1 cellular context compared by ENCODE assay signal in the genomic region with DNA sequence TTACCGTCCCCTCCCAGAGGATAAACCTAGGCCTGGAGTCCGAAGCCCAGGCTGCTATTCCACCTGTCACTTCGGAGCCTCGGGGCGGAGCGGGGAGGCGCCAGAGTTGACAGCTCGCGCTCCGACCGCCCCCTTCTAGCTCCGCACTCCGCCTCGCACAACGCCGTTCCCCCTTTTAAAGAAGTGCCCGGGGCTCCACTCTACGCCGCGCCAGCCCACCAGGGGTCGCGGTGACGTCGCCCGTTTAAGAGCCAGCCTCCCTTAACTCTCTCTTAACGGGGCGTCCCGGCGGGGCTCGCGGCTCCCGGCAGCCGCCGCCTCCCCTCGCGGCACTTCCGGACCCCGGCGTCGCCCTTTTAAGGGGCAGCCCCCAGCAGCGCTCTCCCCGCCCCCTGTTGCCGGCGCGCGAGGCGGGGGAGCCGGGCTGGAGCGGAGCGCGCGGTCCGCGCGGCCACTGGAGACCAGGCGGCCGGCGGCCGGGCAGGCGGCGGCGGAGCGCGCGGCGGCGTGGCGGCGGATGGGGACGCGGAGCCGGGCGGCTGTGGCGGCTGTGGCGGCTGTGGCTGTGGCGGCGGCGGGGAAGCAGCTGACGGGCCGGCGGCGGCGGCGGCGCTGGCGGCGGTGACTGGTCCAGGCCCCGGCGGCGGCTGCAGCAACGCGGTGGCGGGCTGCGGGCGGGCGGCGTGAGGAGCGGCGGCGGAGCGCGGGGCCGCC.
TF ChIP-seq lines count a peak whose summit lies in the region.

TSS of gene INAFM2 (plus strand) at position 454 of the 714 bp plus-strand sequence. CDS start 364 bp downstream, outside the sequence.

TF ChIP-seq in K562, 482 proteins besides CTCF, POLR2A, EP300 and RAD21 (continued from another document and continues in another):
- TF ChIP-seq, protein P1, sequence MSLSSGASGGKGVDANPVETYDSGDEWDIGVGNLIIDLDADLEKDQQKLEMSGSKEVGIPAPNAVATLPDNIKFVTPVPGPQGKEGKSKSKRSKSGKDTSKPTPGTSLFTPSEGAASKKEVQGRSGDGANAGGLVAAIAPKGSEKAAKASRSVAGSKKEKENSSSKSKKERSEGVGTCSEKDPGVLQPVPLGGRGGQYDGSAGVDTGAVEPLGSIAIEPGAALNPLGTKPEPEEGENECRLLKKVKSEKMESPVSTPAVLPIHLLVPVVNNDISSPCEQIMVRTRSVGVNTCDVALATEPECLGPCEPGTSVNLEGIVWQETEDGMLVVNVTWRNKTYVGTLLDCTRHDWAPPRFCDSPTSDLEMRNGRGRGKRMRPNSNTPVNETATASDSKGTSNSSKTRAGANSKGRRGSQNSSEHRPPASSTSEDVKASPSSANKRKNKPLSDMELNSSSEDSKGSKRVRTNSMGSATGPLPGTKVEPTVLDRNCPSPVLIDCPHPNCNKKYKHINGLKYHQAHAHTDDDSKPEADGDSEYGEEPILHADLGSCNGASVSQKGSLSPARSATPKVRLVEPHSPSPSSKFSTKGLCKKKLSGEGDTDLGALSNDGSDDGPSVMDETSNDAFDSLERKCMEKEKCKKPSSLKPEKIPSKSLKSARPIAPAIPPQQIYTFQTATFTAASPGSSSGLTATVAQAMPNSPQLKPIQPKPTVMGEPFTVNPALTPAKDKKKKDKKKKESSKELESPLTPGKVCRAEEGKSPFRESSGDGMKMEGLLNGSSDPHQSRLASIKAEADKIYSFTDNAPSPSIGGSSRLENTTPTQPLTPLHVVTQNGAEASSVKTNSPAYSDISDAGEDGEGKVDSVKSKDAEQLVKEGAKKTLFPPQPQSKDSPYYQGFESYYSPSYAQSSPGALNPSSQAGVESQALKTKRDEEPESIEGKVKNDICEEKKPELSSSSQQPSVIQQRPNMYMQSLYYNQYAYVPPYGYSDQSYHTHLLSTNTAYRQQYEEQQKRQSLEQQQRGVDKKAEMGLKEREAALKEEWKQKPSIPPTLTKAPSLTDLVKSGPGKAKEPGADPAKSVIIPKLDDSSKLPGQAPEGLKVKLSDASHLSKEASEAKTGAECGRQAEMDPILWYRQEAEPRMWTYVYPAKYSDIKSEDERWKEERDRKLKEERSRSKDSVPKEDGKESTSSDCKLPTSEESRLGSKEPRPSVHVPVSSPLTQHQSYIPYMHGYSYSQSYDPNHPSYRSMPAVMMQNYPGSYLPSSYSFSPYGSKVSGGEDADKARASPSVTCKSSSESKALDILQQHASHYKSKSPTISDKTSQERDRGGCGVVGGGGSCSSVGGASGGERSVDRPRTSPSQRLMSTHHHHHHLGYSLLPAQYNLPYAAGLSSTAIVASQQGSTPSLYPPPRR (CRISPR knock-in tag; IDR thresholded peaks at IDR 0.05; ENCODE audit: borderline replicate concordance) = peak; percentile 40; the same call in 1 of the 2 replicates
- peak; percentile 99 to 100 for TF ChIP-seq UBTF (IDR thresholded peaks at IDR 0.05; ENCODE audit: borderline replicate concordance in 1 of 2, low read depth in 2 of 2, low read length in 2 of 2)
- peak; percentile 78 for TF ChIP-seq GABPB1 (CRISPR knock-in tag; IDR thresholded peaks at IDR 0.05)
- TF ChIP-seq, protein P2, sequence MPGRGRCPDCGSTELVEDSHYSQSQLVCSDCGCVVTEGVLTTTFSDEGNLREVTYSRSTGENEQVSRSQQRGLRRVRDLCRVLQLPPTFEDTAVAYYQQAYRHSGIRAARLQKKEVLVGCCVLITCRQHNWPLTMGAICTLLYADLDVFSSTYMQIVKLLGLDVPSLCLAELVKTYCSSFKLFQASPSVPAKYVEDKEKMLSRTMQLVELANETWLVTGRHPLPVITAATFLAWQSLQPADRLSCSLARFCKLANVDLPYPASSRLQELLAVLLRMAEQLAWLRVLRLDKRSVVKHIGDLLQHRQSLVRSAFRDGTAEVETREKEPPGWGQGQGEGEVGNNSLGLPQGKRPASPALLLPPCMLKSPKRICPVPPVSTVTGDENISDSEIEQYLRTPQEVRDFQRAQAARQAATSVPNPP (IDR thresholded peaks at IDR 0.05; ENCODE audit: borderline replicate concordance, insufficient read depth, insufficient read length) = no peak
- TF ChIP-seq, protein P3, sequence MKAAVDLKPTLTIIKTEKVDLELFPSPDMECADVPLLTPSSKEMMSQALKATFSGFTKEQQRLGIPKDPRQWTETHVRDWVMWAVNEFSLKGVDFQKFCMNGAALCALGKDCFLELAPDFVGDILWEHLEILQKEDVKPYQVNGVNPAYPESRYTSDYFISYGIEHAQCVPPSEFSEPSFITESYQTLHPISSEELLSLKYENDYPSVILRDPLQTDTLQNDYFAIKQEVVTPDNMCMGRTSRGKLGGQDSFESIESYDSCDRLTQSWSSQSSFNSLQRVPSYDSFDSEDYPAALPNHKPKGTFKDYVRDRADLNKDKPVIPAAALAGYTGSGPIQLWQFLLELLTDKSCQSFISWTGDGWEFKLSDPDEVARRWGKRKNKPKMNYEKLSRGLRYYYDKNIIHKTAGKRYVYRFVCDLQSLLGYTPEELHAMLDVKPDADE (conservative IDR thresholded peaks at IDR 0.05; ENCODE audit: control insufficient read depth, low read depth, low read length) = peak; percentile 62; the same call in 1 of the 2 replicates
- TF ChIP-seq CHAMP1 (IDR thresholded peaks at IDR 0.05) = no peak
- TF ChIP-seq XRCC5 (IDR thresholded peaks at IDR 0.05; ENCODE audit: low read depth, low read length) = peak; percentile 71; the same call in 1 of the 2 replicates
- TF ChIP-seq TRIM28 (IDR thresholded peaks at IDR 0.05) = 0 out of 2 replicates have a peak, but pooled peaks have one; percentile 39
- TF ChIP-seq ZNF224 (CRISPR knock-in tag; IDR thresholded peaks at IDR 0.05) = 0 out of 2 replicates have a peak, but pooled peaks have one; percentile 77
- peak in 1 of 2 experiments; percentile 90; a peak in 2 of 4 replicates for TF ChIP-seq TEAD1 (CRISPR knock-in tag; IDR thresholded peaks at IDR 0.05)
- 0 out of 2 replicates have a peak, but pooled peaks have one; percentile 36 for TF ChIP-seq ZHX1 (conservative IDR thresholded peaks at IDR 0.05; ENCODE audit: low read length)
- TF ChIP-seq E2F5 (CRISPR knock-in tag; IDR thresholded peaks at IDR 0.05) = peak; percentile 97
- TF ChIP-seq LEF1 (IDR thresholded peaks at IDR 0.05) = no peak
- peak; percentile 78 for TF ChIP-seq RB1 (IDR thresholded peaks at IDR 0.05; ENCODE audit: low read depth)
- 0 out of 2 replicates have a peak, but pooled peaks have one; percentile 13 for TF ChIP-seq STAG1 (CRISPR knock-in tag; IDR thresholded peaks at IDR 0.05; ENCODE audit: borderline replicate concordance)
- no peak for TF ChIP-seq KHSRP (IDR thresholded peaks at IDR 0.05)
- peak; percentile 62 for TF ChIP-seq HCFC1 (IDR thresholded peaks at IDR 0.05; ENCODE audit: low read depth, low read length)
- TF ChIP-seq FOXK2 (conservative IDR thresholded peaks at IDR 0.05 in 1 of 2, IDR thresholded peaks at IDR 0.05 in 1 of 2; ENCODE audit: low read depth in 2 of 2) = no peak; a peak in 1 of 4 replicates
- TF ChIP-seq KLF1 (tag; IDR thresholded peaks at IDR 0.05) = peak; percentile 57; the same call in 1 of the 2 replicates
- TF ChIP-seq POLR2H (tag; IDR thresholded peaks at IDR 0.05; ENCODE audit: low read depth) = no peak
- TF ChIP-seq CCNT2 (IDR thresholded peaks at IDR 0.05; ENCODE audit: borderline replicate concordance, extremely low read depth, insufficient read length, low read depth, low read length) = peak; percentile 94
- TF ChIP-seq, protein P4, sequence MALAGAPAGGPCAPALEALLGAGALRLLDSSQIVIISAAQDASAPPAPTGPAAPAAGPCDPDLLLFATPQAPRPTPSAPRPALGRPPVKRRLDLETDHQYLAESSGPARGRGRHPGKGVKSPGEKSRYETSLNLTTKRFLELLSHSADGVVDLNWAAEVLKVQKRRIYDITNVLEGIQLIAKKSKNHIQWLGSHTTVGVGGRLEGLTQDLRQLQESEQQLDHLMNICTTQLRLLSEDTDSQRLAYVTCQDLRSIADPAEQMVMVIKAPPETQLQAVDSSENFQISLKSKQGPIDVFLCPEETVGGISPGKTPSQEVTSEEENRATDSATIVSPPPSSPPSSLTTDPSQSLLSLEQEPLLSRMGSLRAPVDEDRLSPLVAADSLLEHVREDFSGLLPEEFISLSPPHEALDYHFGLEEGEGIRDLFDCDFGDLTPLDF (CRISPR knock-in tag; IDR thresholded peaks at IDR 0.05) = peak; percentile 80; the same call in 1 of the 2 replicates
- TF ChIP-seq ZNF41 (CRISPR knock-in tag; conservative IDR thresholded peaks at IDR 0.05) = no peak
- TF ChIP-seq, protein P5, sequence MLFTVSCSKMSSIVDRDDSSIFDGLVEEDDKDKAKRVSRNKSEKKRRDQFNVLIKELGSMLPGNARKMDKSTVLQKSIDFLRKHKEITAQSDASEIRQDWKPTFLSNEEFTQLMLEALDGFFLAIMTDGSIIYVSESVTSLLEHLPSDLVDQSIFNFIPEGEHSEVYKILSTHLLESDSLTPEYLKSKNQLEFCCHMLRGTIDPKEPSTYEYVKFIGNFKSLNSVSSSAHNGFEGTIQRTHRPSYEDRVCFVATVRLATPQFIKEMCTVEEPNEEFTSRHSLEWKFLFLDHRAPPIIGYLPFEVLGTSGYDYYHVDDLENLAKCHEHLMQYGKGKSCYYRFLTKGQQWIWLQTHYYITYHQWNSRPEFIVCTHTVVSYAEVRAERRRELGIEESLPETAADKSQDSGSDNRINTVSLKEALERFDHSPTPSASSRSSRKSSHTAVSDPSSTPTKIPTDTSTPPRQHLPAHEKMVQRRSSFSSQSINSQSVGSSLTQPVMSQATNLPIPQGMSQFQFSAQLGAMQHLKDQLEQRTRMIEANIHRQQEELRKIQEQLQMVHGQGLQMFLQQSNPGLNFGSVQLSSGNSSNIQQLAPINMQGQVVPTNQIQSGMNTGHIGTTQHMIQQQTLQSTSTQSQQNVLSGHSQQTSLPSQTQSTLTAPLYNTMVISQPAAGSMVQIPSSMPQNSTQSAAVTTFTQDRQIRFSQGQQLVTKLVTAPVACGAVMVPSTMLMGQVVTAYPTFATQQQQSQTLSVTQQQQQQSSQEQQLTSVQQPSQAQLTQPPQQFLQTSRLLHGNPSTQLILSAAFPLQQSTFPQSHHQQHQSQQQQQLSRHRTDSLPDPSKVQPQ (CRISPR knock-in tag; IDR thresholded peaks at IDR 0.05; ENCODE audit: borderline replicate concordance) = no peak
- TF ChIP-seq ATF1 (CRISPR knock-in tag; IDR thresholded peaks at IDR 0.05) = 0 out of 2 replicates have a peak, but pooled peaks have one; percentile 27
- TF ChIP-seq ATF1 (tag; IDR thresholded peaks at IDR 0.05) = peak; percentile 84
- TF ChIP-seq ZNF551 (CRISPR knock-in tag; IDR thresholded peaks at IDR 0.05) = no peak
- no peak for TF ChIP-seq ZNF324 (CRISPR knock-in tag; IDR thresholded peaks at IDR 0.05)
